In the genomic region with DNA sequence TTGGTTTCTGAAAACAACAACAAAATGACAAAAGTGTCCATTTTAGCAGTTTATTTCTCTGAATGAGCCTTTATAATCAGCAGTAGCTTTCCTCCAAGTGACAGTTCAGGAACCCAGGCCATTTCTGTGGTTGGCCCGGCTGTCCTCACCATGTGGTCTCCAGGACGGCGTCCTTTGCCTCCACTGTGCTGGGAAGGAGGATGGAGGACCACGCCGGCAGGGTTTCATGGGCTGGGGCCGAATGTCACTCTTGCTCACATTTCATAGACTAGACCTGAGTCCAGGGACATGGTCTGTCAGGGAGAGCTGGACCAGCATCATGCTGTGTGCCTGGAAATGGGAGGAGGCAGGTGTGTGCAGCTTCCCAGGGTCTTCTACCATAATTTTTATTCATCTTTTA, we compare ENCODE assay signal across 22 cellular contexts. TPM values are rescaled to one million over a fixed set of nuclear protein-coding genes. Genes with fewer than 3 reads are reported as not detected.
A peak's percentile ranks its signal among the peaks of the same experiment; 100 is the strongest.
DNase-seq lines count a peak whose midpoint lies in the region; ATAC-seq, FAIRE-seq and TF ChIP-seq lines count a peak whose summit lies in the region.
"Had no signal": no experiment of that assay in that cellular context is flagged by ENCODE, and none has a peak within 500 bp of the region (broad histone marks: within the 10 kb centered on the region; RNA-seq: fewer than 3 reads in every experiment).

No MANE protein-coding gene starts in this region.

- peak; percentile 55 for FAIRE-seq in keratinocyte (lab: Jason Lieb, UNC)
- FAIRE-seq: A204.1, GM12891, H54 had no signal

- H3K18ac ChIP-seq in neuronal stem cell (ENCODE audit: low read length) = peak overlapping the region; percentile 74

- H3K9me3 Mint-ChIP-seq in CD4-positive, alpha-beta T cell = no peaks in the 10 kb centered on the region
- H3K9me3 Mint-ChIP-seq: CD14-positive monocyte; CD4-positive, alpha-beta memory T cell had no signal

- no peaks in the 10 kb centered on the region for H3K79me2 ChIP-seq in keratinocyte (ENCODE audit: control insufficient read depth, insufficient read depth, low read length)

- H3K4me1 ChIP-seq in keratinocyte (ENCODE audit: control insufficient read depth, extremely low read depth, insufficient read depth, low read length) = peaks cover 48% of the 10 kb centered on the region
- H3K4me1 ChIP-seq in neuronal stem cell (ENCODE audit: control insufficient read depth in 2 of 2, insufficient read depth in 1 of 2, low read depth in 1 of 2, low read length in 2 of 2) = no peaks in the 10 kb centered on the region
- H3K4me1 ChIP-seq: BE2C had no signal

- no peak overlapping the region for H4K8ac ChIP-seq in neuronal stem cell (ENCODE audit: low read depth, low read length)

- H3K9me3 ChIP-seq in keratinocyte (ENCODE audit: control insufficient read depth, low read depth, low read length) (no peaks in the 10 kb centered on the region), neuronal stem cell (replicated peaks in 1 of 2; ENCODE audit: control insufficient read depth in 2 of 2, insufficient read depth in 1 of 2, low read depth in 1 of 2, low read length in 2 of 2) (no peaks in the 10 kb centered on the region)
- no peaks in the 10 kb centered on the region for H3K9me3 ChIP-seq in CD4-positive, alpha-beta T cell (ENCODE audit: control insufficient read depth, low read length)
- H3K9me3 ChIP-seq: BE2C; BLaER1 treated with 17β-estradiol and CSF1 and Interleukin-3, amounts not matched to agents 10 nM and 100 nM had no signal

- H2BK15ac ChIP-seq in neuronal stem cell (ENCODE audit: low read length) = no peak overlapping the region

- no peak for ATAC-seq in CD4-positive, alpha-beta T cell (ENCODE audit: poor library complexity)

- intact Hi-C loops in CD4-positive, alpha-beta T cell (cut with DNase I, micrococcal nuclease) = no loop called here

- H3K36me3 ChIP-seq in keratinocyte (ENCODE audit: control insufficient read depth in 2 of 2, extremely low read depth in 1 of 2, insufficient read depth in 2 of 2, low read length in 2 of 2) = no peaks in the 10 kb centered on the region
- H3K36me3 ChIP-seq in neuronal stem cell (replicated peaks in 1 of 2; ENCODE audit: control insufficient read depth in 2 of 2, insufficient read depth in 2 of 2, low read length in 2 of 2) = no peaks in the 10 kb centered on the region
- H3K36me3 ChIP-seq: BE2C; BLaER1 treated with 17β-estradiol and CSF1 and Interleukin-3, amounts not matched to agents 10 nM and 100 nM had no signal

- H2AFZ ChIP-seq in keratinocyte (ENCODE audit: control insufficient read depth, low read length) (no peak overlapping the region), neuronal stem cell (ENCODE audit: low read length) (no peak overlapping the region)

- CTCF ChIA-PET in CD4-positive, alpha-beta T cell (lab: Charles Lee) = no interaction called here

- no peak overlapping the region for H2BK120ac ChIP-seq in neuronal stem cell (ENCODE audit: low read depth, low read length)

- POLR2A ChIA-PET in CD4-positive, alpha-beta T cell (lab: Charles Lee) = no interaction called here

- H3K14ac ChIP-seq in neuronal stem cell (ENCODE audit: low read length) = no peak overlapping the region

- no peak overlapping the region for H3K27ac Mint-ChIP-seq in CD4-positive, alpha-beta T cell
- H3K27ac Mint-ChIP-seq: CD14-positive monocyte; CD4-positive, alpha-beta memory T cell had no signal

- TF ChIP-seq CTCF in keratinocyte (optimal IDR thresholded peaks at IDR 0.05 in 1 of 3, IDR thresholded peaks at IDR 0.05 in 1 of 3, conservative IDR thresholded peaks at IDR 0.05 in 1 of 3; ENCODE audit: extremely low read depth in 1 of 3, insufficient read depth in 2 of 3, low read length in 3 of 3) = no peak
- TF ChIP-seq CTCF in CD4-positive, alpha-beta T cell (IDR thresholded peaks at IDR 0.05) = no peak

- H3K4ac ChIP-seq in neuronal stem cell (ENCODE audit: low read length) = no peak overlapping the region

- H3K27ac ChIP-seq in keratinocyte (ENCODE audit: control insufficient read depth, insufficient read depth, low read length) (no peak overlapping the region), neuronal stem cell (replicated peaks; ENCODE audit: low read length) (no peak overlapping the region)
- no peak overlapping the region for H3K27ac ChIP-seq in CD4-positive, alpha-beta T cell (ENCODE audit: low read depth, low read length)
- H3K27ac ChIP-seq: 22Rv1; BLaER1 treated with 17β-estradiol and CSF1 and Interleukin-3, amounts not matched to agents 10 nM and 100 nM had no signal

- H3K23ac ChIP-seq in neuronal stem cell (ENCODE audit: low read depth, low read length, poor library complexity) = no peak overlapping the region

- H3K4me3 Mint-ChIP-seq in CD4-positive, alpha-beta T cell = no peak overlapping the region
- H3K4me3 Mint-ChIP-seq: CD14-positive monocyte; CD4-positive, alpha-beta memory T cell had no signal

- dilution Hi-C loops in keratinocyte (cut with MboI; ENCODE audit: extremely low pct_ligation_motif_present, low sequenced_read_pairs) = no loop called here

- no peaks in the 10 kb centered on the region for H3K4me1 Mint-ChIP-seq in CD4-positive, alpha-beta T cell (ENCODE audit: low read depth)
- H3K4me1 Mint-ChIP-seq: CD14-positive monocyte; CD4-positive, alpha-beta memory T cell had no signal

- no peaks in the 10 kb centered on the region for H3K9me1 ChIP-seq in keratinocyte (ENCODE audit: control insufficient read depth, extremely low read depth, insufficient read depth, low read length)

- H2AK5ac ChIP-seq in neuronal stem cell (ENCODE audit: low read depth, low read length) = no peak overlapping the region

- no peaks in the 10 kb centered on the region for H4K20me1 ChIP-seq in keratinocyte (ENCODE audit: control insufficient read depth, extremely low read depth, insufficient read depth, low read length)
- H4K20me1 ChIP-seq: BLaER1 treated with 17β-estradiol and CSF1 and Interleukin-3, amounts not matched to agents 10 nM and 100 nM had no signal

- H2BK5ac ChIP-seq in neuronal stem cell (ENCODE audit: low read length) = no peak overlapping the region

- no peaks in the 10 kb centered on the region for H3K36me3 Mint-ChIP-seq in CD4-positive, alpha-beta T cell (ENCODE audit: low read depth)
- H3K36me3 Mint-ChIP-seq: CD14-positive monocyte; CD4-positive, alpha-beta memory T cell had no signal

- no peak overlapping the region for H3K9ac ChIP-seq in keratinocyte (ENCODE audit: control insufficient read depth, extremely low read depth, insufficient read depth, low read length)
- no peak overlapping the region for H3K9ac ChIP-seq in neuronal stem cell (ENCODE audit: low read depth, low read length, poor library complexity)
- H3K9ac ChIP-seq: BLaER1 treated with 17β-estradiol and CSF1 and Interleukin-3, amounts not matched to agents 10 nM and 100 nM had no signal

- peak; percentile 57 for DNase-seq in activated effector memory CD4-positive, alpha-beta T cell treated with anti-CD3 and anti-CD28 coated beads, Interleukin-2, amount 50 U/mL, for 16 hours
- no peak for DNase-seq in activated effector memory CD4-positive, alpha-beta T cell treated with Interleukin-2 at 50 U/mL for 16 hours
- DNase-seq in keratinocyte (ENCODE audit: low read depth, low spot score) (no peak), neuronal stem cell (ENCODE audit: low spot score) (no peak), NK-92 (lab: John Stamatoyannopoulos, UW; ENCODE audit: unreplicated experiment) (no peak)
- DNase-seq in CD4-positive, alpha-beta T cell = no peak
- DNase-seq: AML-193; BE2C; Calu3; CD4-positive, alpha-beta memory T cell; COR-L47; DMS53; DMS79 treated with DMSO at 0.1 percent for 48 hours; GF-D8; GOT3; HCEC 1CT had no signal

- no peaks in the 10 kb centered on the region for H3K79me1 ChIP-seq in neuronal stem cell (ENCODE audit: low read depth, low read length)

- WGBS in neuronal stem cell (ENCODE audit: extremely low coverage in 2 of 2, insufficient read length in 2 of 2, insufficient replicate concordance in 1 of 2), 2 donors = no CpG with 5 or more reads among the region's 6 CpGs

- no peaks in the 10 kb centered on the region for H3K27me3 ChIP-seq in keratinocyte (ENCODE audit: control insufficient read depth, extremely low read depth, insufficient read depth, low read length)
- H3K27me3 ChIP-seq in neuronal stem cell (ENCODE audit: control insufficient read depth in 3 of 3, insufficient read depth in 3 of 3, low read depth in 1 of 3, low read length in 3 of 3) = no peaks in the 10 kb centered on the region
- no peaks in the 10 kb centered on the region for H3K27me3 ChIP-seq in CD4-positive, alpha-beta T cell (ENCODE audit: control insufficient read depth, insufficient read depth, low read length)
- H3K27me3 ChIP-seq: BE2C; BLaER1 treated with 17β-estradiol and CSF1 and Interleukin-3, amounts not matched to agents 10 nM and 100 nM had no signal

- peaks cover 10% of the 10 kb centered on the region for H3K27me3 Mint-ChIP-seq in CD4-positive, alpha-beta T cell

- no peak overlapping the region for H4K91ac ChIP-seq in neuronal stem cell (ENCODE audit: low read depth, low read length, poor library complexity)

- H3K4me3 ChIP-seq in keratinocyte (ENCODE audit: control insufficient read depth in 2 of 3, extremely low read depth in 1 of 3, insufficient read depth in 2 of 3, low read depth in 1 of 3, low read length in 3 of 3) (no peak overlapping the region), neuronal stem cell (ENCODE audit: low read length in 2 of 2) (peak overlapping the region in 1 of 2 donors; percentile 16)
- H3K4me3 ChIP-seq: BLaER1 treated with 17β-estradiol and CSF1 and Interleukin-3, amounts not matched to agents 10 nM and 100 nM had no signal

- no peak overlapping the region for H3K4me2 ChIP-seq in keratinocyte (ENCODE audit: control insufficient read depth, extremely low read depth, insufficient read depth, low read depth, low read length)
- H3K4me2 ChIP-seq in neuronal stem cell (ENCODE audit: insufficient read depth, low read length, poor library complexity, severe bottlenecking) = no peak overlapping the region
- H3K4me2 ChIP-seq: BLaER1 treated with 17β-estradiol and CSF1 and Interleukin-3, amounts not matched to agents 10 nM and 100 nM had no signal

- no peak overlapping the region for H2BK12ac ChIP-seq in neuronal stem cell (ENCODE audit: low read length)

RNA-seq across cellular contexts. Expression of a gene that starts 50.9 kb away (rescaled TPM):
- polyA plus RNA-seq in keratinocyte = 22.6 to 40.6 TPM (median 26.2 TPM) in 3 replicates
- 102 TPM for polyA plus RNA-seq in keratinocyte (2011; ENCODE audit: low read depth)
- 6.9 and 11.2 TPM in 2 replicates for polyA plus RNA-seq in keratinocyte (2011; cell fraction: cytosol; rRNA removed)
- 138 and 177 TPM in 2 replicates for polyA plus RNA-seq in keratinocyte (2011; cell fraction: nucleus; rRNA removed)
- polyA plus RNA-seq in keratinocyte (2012; ENCODE audit: low replicate concordance) = 34.2 and 76.3 TPM in 2 replicates
- 58.4 to 67.9 TPM (median 64.0 TPM) in 3 replicates for polyA minus RNA-seq in keratinocyte
- polyA minus RNA-seq in keratinocyte (2011; cell fraction: cytosol; rRNA and poly(A)+ RNA removed) = 51.4 TPM
- polyA minus RNA-seq in keratinocyte (2011; cell fraction: nucleus; rRNA and poly(A)+ RNA removed) = 166 and 173 TPM in 2 replicates
- polyA plus RNA-seq in neuronal stem cell (2013, experiment 1 of 2) = 38.1 TPM
- 36.3 TPM for polyA plus RNA-seq in neuronal stem cell (2013, experiment 2 of 2)
- total RNA-seq in CD4-positive, alpha-beta T cell = 1 to 10 TPM; 3.6 to 4.1 TPM
- polyA plus RNA-seq: CD14-positive monocyte had no signal
